In genomic region chr21:33588485-33589335, GRCh38 we compare ENCODE assay signal across 1 cellular context.
TF ChIP-seq lines count a peak whose summit lies in the region.

TSS of gene DONSON (minus strand) at chr21:33588684. CDS start at chr21:33588641, 43 bp downstream.

TF ChIP-seq in GM12878, 131 proteins besides CTCF, POLR2A, EP300 and RAD21 (continued from another document):
- TF ChIP-seq ZNF687 (IDR thresholded peaks at IDR 0.05) = 0 out of 2 replicates have a peak, but pooled peaks have one; percentile 58
- 0 out of 2 replicates have a peak, but pooled peaks have one; percentile 6 for TF ChIP-seq ZSCAN29 (IDR thresholded peaks at IDR 0.05)
- TF ChIP-seq FOXK2 (IDR thresholded peaks at IDR 0.05) = no peak
- no peak for TF ChIP-seq ATF7 (IDR thresholded peaks at IDR 0.05; ENCODE audit: low read depth)
- TF ChIP-seq CUX1 (IDR thresholded peaks at IDR 0.05; ENCODE audit: insufficient replicate concordance, low read depth, low read length) = no peak
- peak; percentile 29; the same call in 1 of the 2 replicates for TF ChIP-seq NR2F1 (conservative IDR thresholded peaks at IDR 0.05)
- 0 out of 2 replicates have a peak, but pooled peaks have one; percentile 15 for TF ChIP-seq TAF1 (IDR thresholded peaks at IDR 0.05; ENCODE audit: borderline replicate concordance, low read depth, low read length)
- no peak for TF ChIP-seq IKZF2 (IDR thresholded peaks at IDR 0.05)
- peak; percentile 42; the same call in 1 of the 2 replicates for TF ChIP-seq SIN3A (IDR thresholded peaks at IDR 0.05; ENCODE audit: low read depth, low read length)
- 0 out of 2 replicates have a peak, but pooled peaks have one; percentile 10 for TF ChIP-seq HSF1 (IDR thresholded peaks at IDR 0.05; ENCODE audit: low read depth, low read length)
- TF ChIP-seq LARP7 (IDR thresholded peaks at IDR 0.05) = peak; percentile 91
- TF ChIP-seq GATAD2B (conservative IDR thresholded peaks at IDR 0.05; ENCODE audit: low read depth) = peak; percentile 88; the same call in 1 of the 2 replicates
- TF ChIP-seq SP1 (IDR thresholded peaks at IDR 0.05; ENCODE audit: low read depth, low read length) = peak; percentile 17
- peak in 1 of 2 experiments; percentile 98; a peak in 2 of 3 replicates for TF ChIP-seq EGR1 (IDR thresholded peaks at IDR 0.05; ENCODE audit: borderline replicate concordance in 1 of 2, low read depth in 2 of 2, low read length in 2 of 2)
- peak; percentile 63; the same call in 1 of the 2 replicates for TF ChIP-seq CREB1 (IDR thresholded peaks at IDR 0.05; ENCODE audit: low read depth)
- no peak for TF ChIP-seq TCF12 (IDR thresholded peaks at IDR 0.05; ENCODE audit: low read depth, low read length)
- TF ChIP-seq BHLHE40 (IDR thresholded peaks at IDR 0.05; ENCODE audit: borderline replicate concordance in 1 of 2, low read depth in 2 of 2, low read length in 1 of 2) = peak in 1 of 2 experiments; percentile 36; a peak in 1 of 4 replicates
- 0 out of 2 replicates have a peak, but pooled peaks have one; percentile 40 for TF ChIP-seq POLR2AphosphoS5 (IDR thresholded peaks at IDR 0.05; ENCODE audit: low read length)
- TF ChIP-seq RB1 (IDR thresholded peaks at IDR 0.05; ENCODE audit: borderline replicate concordance) = peak; percentile 94
- TF ChIP-seq BACH1 (IDR thresholded peaks at IDR 0.05; ENCODE audit: borderline replicate concordance) = peak; percentile 86
- TF ChIP-seq NR2C1 (IDR thresholded peaks at IDR 0.05) = 0 out of 2 replicates have a peak, but pooled peaks have one; percentile 22
- peak; percentile 90; the same call in 1 of the 2 replicates for TF ChIP-seq NKRF (conservative IDR thresholded peaks at IDR 0.05)
- TF ChIP-seq IKZF1 (conservative IDR thresholded peaks at IDR 0.05) = peak; percentile 72; the same call in 1 of the 2 replicates
- TF ChIP-seq POLR2AphosphoS2 (IDR thresholded peaks at IDR 0.05; ENCODE audit: low read depth, low read length) = peak; percentile 84; the same call in 1 of the 2 replicates
